14 cellular contexts compared by ENCODE assay signal in the genomic region with DNA sequence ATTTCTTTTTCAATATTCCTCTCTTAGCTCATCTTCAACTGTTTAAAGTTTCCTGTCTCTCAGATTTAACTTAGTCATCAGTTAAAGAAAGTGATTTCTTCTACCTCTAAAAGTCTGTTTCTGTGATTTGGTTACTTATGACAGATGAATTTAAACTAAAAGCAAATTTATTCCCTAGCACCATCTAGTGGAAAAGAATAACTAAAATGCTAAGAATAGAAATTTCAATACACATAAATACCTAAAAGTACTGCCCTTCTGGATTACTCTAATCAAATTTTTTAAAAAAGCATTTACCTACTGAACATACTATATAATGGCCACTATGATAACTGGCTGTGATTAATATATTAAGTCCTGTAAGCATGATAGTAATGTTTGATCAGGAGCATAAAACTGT. TPM values are rescaled to one million over a fixed set of nuclear protein-coding genes. Genes with fewer than 3 reads are reported as not detected.
DNase-seq lines count a peak whose midpoint lies in the region; ATAC-seq and TF ChIP-seq lines count a peak whose summit lies in the region.
"Had no signal": no experiment of that assay in that cellular context is flagged by ENCODE, and none has a peak within 500 bp of the region (broad histone marks: within the 10 kb centered on the region; RNA-seq: fewer than 3 reads in every experiment).

No MANE protein-coding gene starts in this region.

- intact Hi-C loops in right lobe of liver (cut with DNase I) = no loop called here

- H3K4me1 Mint-ChIP-seq in activated T-helper 17 cell treated with anti-CD3 and anti-CD28 coated beads, Interleukin-2, amount 50 U/mL, for 72 hours = no peaks in the 10 kb centered on the region
- peaks cover 7 to 14% (median 11%) of the 10 kb centered on the region in 4 donors for H3K4me1 Mint-ChIP-seq in naive thymus-derived CD8-positive, alpha-beta T cell
- H3K4me1 Mint-ChIP-seq: naive B cell had no signal

- POLR2A ChIA-PET in naive thymus-derived CD8-positive, alpha-beta T cell (lab: Charles Lee) = interaction anchor here (0.9 to 2.1 kb wide), 2 partner anchors 14 to 613 kb away, joined by 3 to 7 read pairs; partner anchors contain the start of genes AZI2, EOMES and ZCWPW2

- H3K4me3 ChIP-seq in right lobe of liver = no peak overlapping the region

- TF ChIP-seq CTCF in C4-2B (conservative IDR thresholded peaks at IDR 0.05) = peak; percentile 39
- peak; percentile 4 to 23 (median 18) for TF ChIP-seq CTCF in right lobe of liver (IDR thresholded peaks at IDR 0.05)

- H3K4me3 Mint-ChIP-seq in activated T-helper 17 cell treated with anti-CD3 and anti-CD28 coated beads, Interleukin-2, amount 50 U/mL, for 72 hours = no peak overlapping the region
- H3K4me3 Mint-ChIP-seq in naive thymus-derived CD8-positive, alpha-beta T cell = no peak overlapping the region
- H3K4me3 Mint-ChIP-seq: naive B cell, T-helper 17 cell had no signal

- no peaks in the 10 kb centered on the region for H3K27me3 ChIP-seq in right lobe of liver

- DNase-seq in HCEC 1CT (peak; percentile 32), right lobe of liver (no peak), HuH-7 (ENCODE audit: low spot score) (no peak), AG08396 (ENCODE audit: low spot score) (no peak)
- DNase-seq in activated CD8-positive, alpha-beta memory T cell treated with anti-CD3 and anti-CD28 coated beads, Interleukin-2, amount 50 U/mL, for 48 hours = no peak
- no peak for DNase-seq in naive thymus-derived CD8-positive, alpha-beta T cell
- DNase-seq: activated CD4-positive, alpha-beta T cell treated with anti-CD3 and anti-CD28 coated beads, Interleukin-2, amount 50 U/mL, for 4 hours; central memory CD4-positive, alpha-beta T cell; DMS153; naive B cell; NCI-H187; T-helper 17 cell had no signal

- H3K9me3 Mint-ChIP-seq in activated T-helper 17 cell treated with anti-CD3 and anti-CD28 coated beads, Interleukin-2, amount 50 U/mL, for 72 hours = no peaks in the 10 kb centered on the region
- H3K9me3 Mint-ChIP-seq in naive thymus-derived CD8-positive, alpha-beta T cell = no peaks in the 10 kb centered on the region
- H3K9me3 Mint-ChIP-seq: naive B cell had no signal

- peak overlapping the region; percentile 1 for H3K27ac Mint-ChIP-seq in activated T-helper 17 cell treated with anti-CD3 and anti-CD28 coated beads, Interleukin-2, amount 50 U/mL, for 72 hours
- peak overlapping the region in 2 of 10 donors; percentile 57 to 68 for H3K27ac Mint-ChIP-seq in naive thymus-derived CD8-positive, alpha-beta T cell
- H3K27ac Mint-ChIP-seq: naive B cell had no signal

- no peaks in the 10 kb centered on the region for H3K27me3 Mint-ChIP-seq in activated T-helper 17 cell treated with anti-CD3 and anti-CD28 coated beads, Interleukin-2, amount 50 U/mL, for 72 hours
- no peaks in the 10 kb centered on the region for H3K27me3 Mint-ChIP-seq in naive thymus-derived CD8-positive, alpha-beta T cell
- H3K27me3 Mint-ChIP-seq: naive B cell, T-helper 17 cell had no signal

- no peaks in the 10 kb centered on the region for H3K9me3 ChIP-seq in right lobe of liver

- H3K4me1 ChIP-seq in right lobe of liver = no peaks in the 10 kb centered on the region

- TF ChIP-seq POLR2A in right lobe of liver (IDR thresholded peaks at IDR 0.05) = no peak

- H3K27ac ChIP-seq in C4-2B = no peak overlapping the region
- no peak overlapping the region for H3K27ac ChIP-seq in right lobe of liver

- H3K36me3 ChIP-seq in right lobe of liver = peaks cover 0 to 22% (median 5%) of the 10 kb centered on the region in 4 donors

- H3K36me3 Mint-ChIP-seq in activated T-helper 17 cell treated with anti-CD3 and anti-CD28 coated beads, Interleukin-2, amount 50 U/mL, for 72 hours (ENCODE audit: low read depth) = peaks cover 64% of the 10 kb centered on the region
- H3K36me3 Mint-ChIP-seq in naive thymus-derived CD8-positive, alpha-beta T cell = peaks cover 0 to 48% (median 4%) of the 10 kb centered on the region in 3 donors
- H3K36me3 Mint-ChIP-seq: naive B cell had no signal

- ATAC-seq in activated T-helper 17 cell treated with anti-CD3 and anti-CD28 coated beads, Interleukin-2, amount 50 U/mL, for 72 hours (replicated peaks) = no peak
- ATAC-seq in right lobe of liver = no peak
- ATAC-seq in naive thymus-derived CD8-positive, alpha-beta T cell = no peak
- ATAC-seq: T-helper 17 cell had no signal

RNA-seq across cellular contexts. Expression of gene ZCWPW2, which starts 14.0 kb away (rescaled TPM):
- total RNA-seq in activated T-helper 17 cell treated with anti-CD3 and anti-CD28 coated beads, Interleukin-2, amount 50 U/mL, for 72 hours = under 1 TPM; 0.22 to 0.37 TPM
- under 1 TPM in 3 of 6 experiments, not detected in 3; 0.18 to 0.24 (median 0.20) TPM for total RNA-seq in right lobe of liver
- 1 to 10 TPM in 1 of 2 experiments, under 1 TPM in 1; 0.62 to 1.0 TPM for total RNA-seq in naive thymus-derived CD8-positive, alpha-beta T cell
- under 1 TPM; 0.51 to 0.69 (median 0.68) TPM for polyA plus RNA-seq in naive thymus-derived CD8-positive, alpha-beta T cell

RNA-seq across cellular contexts. Expression of gene AZI2, which starts 14.1 kb away (rescaled TPM):
- total RNA-seq in activated T-helper 17 cell treated with anti-CD3 and anti-CD28 coated beads, Interleukin-2, amount 50 U/mL, for 72 hours = 10 to 100 TPM; 46.3 to 61.1 TPM
- 10 to 100 TPM; 20.2 to 54.9 (median 33.5) TPM for total RNA-seq in right lobe of liver
- 10 to 100 TPM; 45.5 to 47.3 TPM for total RNA-seq in naive thymus-derived CD8-positive, alpha-beta T cell
- polyA plus RNA-seq in naive thymus-derived CD8-positive, alpha-beta T cell = 10 to 100 TPM; 41.3 to 54.0 (median 43.6) TPM
